20 cellular contexts compared by ENCODE assay signal in the genomic region with DNA sequence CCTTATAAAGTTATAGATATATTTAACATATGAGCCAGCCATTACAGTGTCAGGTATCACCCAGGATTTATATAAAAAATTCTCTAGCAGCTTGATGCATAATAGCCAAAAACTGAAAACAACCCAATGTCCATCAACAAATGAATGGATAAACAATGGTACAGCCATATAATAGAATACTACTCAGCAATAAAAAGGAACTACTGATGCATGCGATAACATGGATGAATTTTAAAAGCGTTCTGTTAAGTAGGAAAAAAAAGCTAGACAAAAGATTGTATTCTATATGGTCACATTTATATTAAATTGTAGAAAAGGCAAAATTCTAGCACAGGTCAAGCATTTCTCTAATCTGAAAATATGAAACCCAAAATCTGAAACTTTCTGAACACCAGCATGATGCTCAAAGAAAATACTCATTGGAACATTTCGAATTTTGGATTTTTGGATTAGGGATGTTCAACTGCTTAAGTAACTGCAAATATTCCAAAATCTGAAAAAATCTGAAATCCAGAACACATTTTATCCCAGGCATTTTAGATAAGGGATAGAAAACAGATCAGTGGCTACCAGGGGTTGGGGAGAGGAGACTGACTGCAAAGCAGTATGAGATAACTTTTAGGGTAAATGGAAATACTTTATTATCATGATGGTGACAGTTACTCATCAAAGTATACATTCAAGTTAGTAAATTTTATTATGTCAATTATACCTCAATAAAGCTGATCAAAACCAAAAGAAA.
A peak's percentile ranks its signal among the peaks of the same experiment; 100 is the strongest.
DNase-seq lines count a peak whose midpoint lies in the region; ATAC-seq and TF ChIP-seq lines count a peak whose summit lies in the region.
"Had no signal": no experiment of that assay in that cellular context is flagged by ENCODE, and none has a peak within 500 bp of the region (broad histone marks: within the 10 kb centered on the region; RNA-seq: fewer than 3 reads in every experiment).

No MANE protein-coding gene starts in this region.

- H3K36me3 ChIP-seq in OCI-LY1 (ENCODE audit: insufficient read depth, low read length) (peaks cover 3% of the 10 kb centered on the region; the same call in 1 of the 2 replicates), HAP-1 (replicated peaks) (peaks cover 11% of the 10 kb centered on the region)
- H3K36me3 ChIP-seq: lower lobe of right lung, tibial artery had no signal

- peaks cover 64% of the 10 kb centered on the region for H3K79me2 ChIP-seq in OCI-LY1 (ENCODE audit: insufficient read depth, low read length)

- no peak overlapping the region for H2AFZ ChIP-seq in OCI-LY1 (ENCODE audit: low read length)

- H3K4me2 ChIP-seq in OCI-LY1 (ENCODE audit: low read length), result no peak overlapping the region
- H3K4me2 ChIP-seq: KMS-11 had no signal

- H3K27me3 ChIP-seq in OCI-LY1 (ENCODE audit: insufficient read depth, low read length), result no peaks in the 10 kb centered on the region
- H3K27me3 ChIP-seq in HAP-1 (ENCODE audit: low read depth), result no peaks in the 10 kb centered on the region
- H3K27me3 ChIP-seq: tibial artery had no signal

- no peaks in the 10 kb centered on the region for H3K27me3 Mint-ChIP-seq in T-helper 2 cell treated with Interferon-gamma antibody and Interleukin-4, amounts not matched to agents 5 μg/mL and 100 μg/mL, for 36 hours (ENCODE audit: low read depth)
- H3K27me3 Mint-ChIP-seq in activated naive CD8-positive, alpha-beta T cell treated with anti-CD3 and anti-CD28 coated beads, Interleukin-2, amount 50 U/mL, for 24 hours, result no peaks in the 10 kb centered on the region
- H3K27me3 Mint-ChIP-seq in nephron progenitor cell (ENCODE audit: low read depth, poor library complexity), result no peaks in the 10 kb centered on the region

- H3K27ac ChIP-seq in OCI-LY1 (ENCODE audit: low read depth, low read length, poor library complexity, severe bottlenecking), result peak overlapping the region; percentile 14
- H3K27ac ChIP-seq: KMS-11, lower lobe of right lung, tibial artery had no signal

- ATAC-seq in activated naive CD8-positive, alpha-beta T cell treated with anti-CD3 and anti-CD28 coated beads, Interleukin-2, amount 50 U/mL, for 24 hours, result no peak
- ATAC-seq in GM21528 (IDR thresholded peaks at IDR 0.05; ENCODE audit: low FRiP score, unreplicated experiment), result no peak
- ATAC-seq: lower lobe of right lung, Right ventricle myocardium inferior, sciatic nerve had no signal

- H3K9me3 ChIP-seq in OCI-LY1 (ENCODE audit: low read length) (no peaks in the 10 kb centered on the region), HAP-1 (no peaks in the 10 kb centered on the region)
- H3K9me3 ChIP-seq: lower lobe of right lung, tibial artery had no signal

- H3K4me1 ChIP-seq in OCI-LY1 (ENCODE audit: insufficient read depth, low read length, severe bottlenecking) (peaks cover 37% of the 10 kb centered on the region), HAP-1 (peaks cover 51% of the 10 kb centered on the region)
- H3K4me1 ChIP-seq: lower lobe of right lung had no signal

- peak overlapping the region; percentile 65 for H3K27ac Mint-ChIP-seq in T-helper 2 cell treated with Interferon-gamma antibody and Interleukin-4, amounts not matched to agents 5 μg/mL and 100 μg/mL, for 36 hours
- peak overlapping the region; percentile 56 for H3K27ac Mint-ChIP-seq in activated naive CD8-positive, alpha-beta T cell treated with anti-CD3 and anti-CD28 coated beads, Interleukin-2, amount 50 U/mL, for 24 hours
- H3K27ac Mint-ChIP-seq in nephron progenitor cell, result peak overlapping the region; percentile 76

- H3K9ac ChIP-seq in OCI-LY1 (ENCODE audit: low read length), result no peak overlapping the region
- H3K9ac ChIP-seq: KMS-11 had no signal

- H3F3A ChIP-seq in OCI-LY1 (ENCODE audit: insufficient read depth, low read length), result no peaks in the 10 kb centered on the region

- H3K4me1 Mint-ChIP-seq in T-helper 2 cell treated with Interferon-gamma antibody and Interleukin-4, amounts not matched to agents 5 μg/mL and 100 μg/mL, for 36 hours (ENCODE audit: low read depth), result peaks cover 35% of the 10 kb centered on the region
- peaks cover 36% of the 10 kb centered on the region for H3K4me1 Mint-ChIP-seq in activated naive CD8-positive, alpha-beta T cell treated with anti-CD3 and anti-CD28 coated beads, Interleukin-2, amount 50 U/mL, for 24 hours
- H3K4me1 Mint-ChIP-seq in nephron progenitor cell, result peaks cover 13% of the 10 kb centered on the region

- peak overlapping the region; percentile 47 for H3K4me3 Mint-ChIP-seq in T-helper 2 cell treated with Interferon-gamma antibody and Interleukin-4, amounts not matched to agents 5 μg/mL and 100 μg/mL, for 36 hours
- H3K4me3 Mint-ChIP-seq in activated naive CD8-positive, alpha-beta T cell treated with anti-CD3 and anti-CD28 coated beads, Interleukin-2, amount 50 U/mL, for 24 hours, result no peak overlapping the region
- H3K4me3 Mint-ChIP-seq in nephron progenitor cell, result no peak overlapping the region
- H3K4me3 Mint-ChIP-seq: CD14-positive monocyte had no signal

- no peaks in the 10 kb centered on the region for H3K9me2 ChIP-seq in OCI-LY1 (ENCODE audit: low read depth, low read length)

- H3K4me3 ChIP-seq in OCI-LY1 (ENCODE audit: low read depth, low read length, poor library complexity, severe bottlenecking), result no peak overlapping the region
- no peak overlapping the region for H3K4me3 ChIP-seq in HAP-1
- H3K4me3 ChIP-seq: lower lobe of right lung, tibial artery had no signal

- H4K20me1 ChIP-seq in OCI-LY1 (ENCODE audit: insufficient read depth, low read length), result no peaks in the 10 kb centered on the region

- CTCF ChIA-PET in GM10248 (lab: Yijun Ruan, JAX), result interaction anchor here (1.3 to 2.5 kb wide), 3 partner anchors 16 to 139 kb away, joined by 4 to 8 read pairs (median 4); partner anchors contain the start of gene LRIG2

- peaks cover 8% of the 10 kb centered on the region for H3K36me3 Mint-ChIP-seq in T-helper 2 cell treated with Interferon-gamma antibody and Interleukin-4, amounts not matched to agents 5 μg/mL and 100 μg/mL, for 36 hours (ENCODE audit: low read depth)
- peaks cover 14% of the 10 kb centered on the region for H3K36me3 Mint-ChIP-seq in activated naive CD8-positive, alpha-beta T cell treated with anti-CD3 and anti-CD28 coated beads, Interleukin-2, amount 50 U/mL, for 24 hours (ENCODE audit: low read depth)
- H3K36me3 Mint-ChIP-seq in nephron progenitor cell (ENCODE audit: low read depth), result peaks cover 40% of the 10 kb centered on the region

- TF ChIP-seq CTCF in OCI-LY1 (IDR thresholded peaks at IDR 0.05; ENCODE audit: low read length), result no peak
- no peak for TF ChIP-seq CTCF in nephron progenitor cell (IDR thresholded peaks at IDR 0.05)
- TF ChIP-seq CTCF in GM10248 (IDR thresholded peaks at IDR 0.05; ENCODE audit: control extremely low read depth, extremely low read depth, low read depth, missing control alignments), result no peak

- in situ Hi-C loops in HAP-1 (cut with MboI; ENCODE audit: low sequenced_read_pairs), result no loop called here

- no peak for DNase-seq in T-helper 2 cell treated with Interferon-gamma antibody and Interleukin-4, amounts not matched to agents 5 μg/mL and 100 μg/mL, for 36 hours (ENCODE audit: low spot score)
- DNase-seq in T-helper 2 cell, result no peak
- DNase-seq in activated naive CD8-positive, alpha-beta T cell treated with anti-CD3 and anti-CD28 coated beads, Interleukin-2, amount 50 U/mL, for 24 hours, result no peak
- DNase-seq in nephron progenitor cell, result no peak
- no peak for DNase-seq in HAP-1 (ENCODE audit: low spot score in 2 of 2)
- no peak for DNase-seq in GM10248 (ENCODE audit: extremely low spot score)
- DNase-seq: 8988T; foreskin melanocyte; lower lobe of right lung; NCI-H1105 treated with DMSO at 0.1 percent for 48 hours; NCI-H2227 treated with DMSO at 0.1 percent for 48 hours; NK-92 treated with Interleukin-12 subunit alpha and Interleukin-12 subunit beta, amount 100 ng/mL, for 24 hours; T1000; tibial artery had no signal

- no peaks in the 10 kb centered on the region for H3K9me3 Mint-ChIP-seq in T-helper 2 cell treated with Interferon-gamma antibody and Interleukin-4, amounts not matched to agents 5 μg/mL and 100 μg/mL, for 36 hours
- H3K9me3 Mint-ChIP-seq in activated naive CD8-positive, alpha-beta T cell treated with anti-CD3 and anti-CD28 coated beads, Interleukin-2, amount 50 U/mL, for 24 hours, result no peaks in the 10 kb centered on the region
- no peaks in the 10 kb centered on the region for H3K9me3 Mint-ChIP-seq in nephron progenitor cell
- H3K9me3 Mint-ChIP-seq: CD14-positive monocyte had no signal

- POLR2A ChIA-PET in GM10248 (lab: Yijun Ruan, JAX), result interaction anchor here (0.6 kb wide), 1 partner anchor 13 kb away, joined by 6 read pairs; no protein-coding TSS in a partner anchor
